25 cellular contexts compared by ENCODE assay signal in genomic region chr11:115561116-115561515, GRCh38. TPM values are rescaled to one million over a fixed set of nuclear protein-coding genes. Genes with fewer than 3 reads are reported as not detected.
DNase-seq lines count a peak whose midpoint lies in the region; ATAC-seq and TF ChIP-seq lines count a peak whose summit lies in the region.
"Had no signal": no experiment of that assay in that cellular context is flagged by ENCODE, and none has a peak within 500 bp of the region (broad histone marks: within the 10 kb centered on the region; RNA-seq: fewer than 3 reads in every experiment).

No MANE protein-coding gene starts in this region.

- H3K4me1 ChIP-seq in tibial artery: no peaks in the 10 kb centered on the region
- H3K4me1 ChIP-seq: A549 had no signal

- H3K36me3 Mint-ChIP-seq in effector memory CD8-positive, alpha-beta T cell (ENCODE audit: insufficient read depth): no peaks in the 10 kb centered on the region
- H3K36me3 Mint-ChIP-seq: CD14-positive monocyte; CD8-positive, alpha-beta memory T cell had no signal

- H3K4me3 Mint-ChIP-seq in effector memory CD8-positive, alpha-beta T cell: no peak overlapping the region
- H3K4me3 Mint-ChIP-seq: CD14-positive monocyte; CD4-positive, alpha-beta T cell; CD8-positive, alpha-beta memory T cell; GM23338; H9 had no signal

- H3K4me3 ChIP-seq in tibial artery (no peak overlapping the region), WERI-Rb-1 (ENCODE audit: low read depth, low read length) (no peak overlapping the region)
- H3K4me3 ChIP-seq: A549; BLaER1 treated with 17β-estradiol and CSF1 and Interleukin-3, amounts not matched to agents 10 nM and 100 nM; GM23338 had no signal

- peak; percentile 20 for DNase-seq in COLO829 (ENCODE audit: low spot score)
- DNase-seq in SK-MEL-5 (ENCODE audit: low read depth, low spot score): peak; percentile 65
- DNase-seq in inferior parietal cortex (ENCODE audit: extremely low spot score): peak; percentile 5
- peak; percentile 33 for DNase-seq in superior temporal gyrus (ENCODE audit: extremely low spot score)
- DNase-seq in effector memory CD8-positive, alpha-beta T cell: no peak
- DNase-seq in tibial artery: no peak
- no peak for DNase-seq in WERI-Rb-1
- DNase-seq: 8988T; ACHN; AML-193; BE2C; Calu3; CD4-positive, alpha-beta T cell; CD8-positive, alpha-beta memory T cell; COR-L47; DMS53; DMS79 treated with DMSO at 0.1 percent for 48 hours; GF-D8; H9 had no signal

- H3K36me3 ChIP-seq in tibial artery (no peaks in the 10 kb centered on the region), WERI-Rb-1 (no peaks in the 10 kb centered on the region)
- H3K36me3 ChIP-seq: BE2C; BLaER1 treated with 17β-estradiol and CSF1 and Interleukin-3, amounts not matched to agents 10 nM and 100 nM had no signal

- ATAC-seq in effector memory CD8-positive, alpha-beta T cell (replicated peaks): no peak
- ATAC-seq: A549, GM23338, HCT116 had no signal

- no peak for TF ChIP-seq CTCF in tibial artery (IDR thresholded peaks at IDR 0.05)
- TF ChIP-seq CTCF in WERI-Rb-1 (IDR thresholded peaks at IDR 0.05; ENCODE audit: low read depth, low read length): no peak

- H3K27ac Mint-ChIP-seq in effector memory CD8-positive, alpha-beta T cell: no peak overlapping the region
- H3K27ac Mint-ChIP-seq: CD14-positive monocyte; CD4-positive, alpha-beta T cell; CD8-positive, alpha-beta memory T cell; GM23338; H9 had no signal

- in situ Hi-C loops in SK-MEL-5 (cut with HindIII; ENCODE audit: low pct_unique_long_range_greater_than_20kb, low sequenced_read_pairs): no loop called here

- H3K9me3 Mint-ChIP-seq in effector memory CD8-positive, alpha-beta T cell: peaks cover 0 to 4% of the 10 kb centered on the region in 2 donors
- H3K9me3 Mint-ChIP-seq: CD4-positive, alpha-beta T cell had no signal

- H3K27me3 ChIP-seq in tibial artery (peaks cover 0 to 4% of the 10 kb centered on the region in 2 donors), WERI-Rb-1 (ENCODE audit: insufficient read depth, low read depth, severe bottlenecking) (no peaks in the 10 kb centered on the region)
- H3K27me3 ChIP-seq: BE2C; BLaER1 treated with 17β-estradiol and CSF1 and Interleukin-3, amounts not matched to agents 10 nM and 100 nM had no signal

- no peaks in the 10 kb centered on the region for H3K4me1 Mint-ChIP-seq in effector memory CD8-positive, alpha-beta T cell (ENCODE audit: low read depth in 2 of 2)
- H3K4me1 Mint-ChIP-seq: CD14-positive monocyte; CD8-positive, alpha-beta memory T cell had no signal

- H3K27ac ChIP-seq in tibial artery (no peak overlapping the region), WERI-Rb-1 (no peak overlapping the region)
- H3K27ac ChIP-seq: A549; BLaER1 treated with 17β-estradiol and CSF1 and Interleukin-3, amounts not matched to agents 10 nM and 100 nM had no signal

- no peaks in the 10 kb centered on the region for H3K9me3 ChIP-seq in tibial artery
- peaks cover 8% of the 10 kb centered on the region for H3K9me3 ChIP-seq in WERI-Rb-1 (ENCODE audit: severe bottlenecking)
- H3K9me3 ChIP-seq: A549; BE2C; BLaER1 treated with 17β-estradiol and CSF1 and Interleukin-3, amounts not matched to agents 10 nM and 100 nM had no signal

- H3K27me3 Mint-ChIP-seq in effector memory CD8-positive, alpha-beta T cell: peaks cover under 1 to 16% of the 10 kb centered on the region in 2 donors
- H3K27me3 Mint-ChIP-seq: CD8-positive, alpha-beta memory T cell had no signal

- intact Hi-C loops in tibial artery (cut with DNase I; ENCODE audit: low total_unique reads): no loop called here

RNA-seq across cellular contexts. Expression of gene CADM1, which starts 56.9 kb away (rescaled TPM):
- total RNA-seq in SK-MEL-5 (2014; rRNA removed; shearing (Covaris generic)): 56.3 and 62.4 TPM in 2 replicates
- polyA plus RNA-seq in SK-MEL-5 (2015; cell fraction: cytosol; rRNA removed): 53.2 and 81.0 TPM in 2 replicates
- 20.9 and 23.9 TPM in 2 replicates for polyA plus RNA-seq in SK-MEL-5 (2015; cell fraction: nucleus; rRNA removed)
- total RNA-seq: G401 had no signal
- polyA plus RNA-seq: CD14-positive monocyte had no signal

Comparison
In these comparisons a context has a peak if more than half of its experiments do, and no peak if none do; other contexts are left out.
1. DNase-seq: peak in COLO829 (single experiment), SK-MEL-5 (single experiment), inferior parietal cortex (single experiment) and superior temporal gyrus (single experiment); none in effector memory CD8-positive, alpha-beta T cell (0 of 3), tibial artery (0 of 2) and WERI-Rb-1 (single experiment).